Comparison of ENCODE assay signal across 1 cellular context in the genomic region with DNA sequence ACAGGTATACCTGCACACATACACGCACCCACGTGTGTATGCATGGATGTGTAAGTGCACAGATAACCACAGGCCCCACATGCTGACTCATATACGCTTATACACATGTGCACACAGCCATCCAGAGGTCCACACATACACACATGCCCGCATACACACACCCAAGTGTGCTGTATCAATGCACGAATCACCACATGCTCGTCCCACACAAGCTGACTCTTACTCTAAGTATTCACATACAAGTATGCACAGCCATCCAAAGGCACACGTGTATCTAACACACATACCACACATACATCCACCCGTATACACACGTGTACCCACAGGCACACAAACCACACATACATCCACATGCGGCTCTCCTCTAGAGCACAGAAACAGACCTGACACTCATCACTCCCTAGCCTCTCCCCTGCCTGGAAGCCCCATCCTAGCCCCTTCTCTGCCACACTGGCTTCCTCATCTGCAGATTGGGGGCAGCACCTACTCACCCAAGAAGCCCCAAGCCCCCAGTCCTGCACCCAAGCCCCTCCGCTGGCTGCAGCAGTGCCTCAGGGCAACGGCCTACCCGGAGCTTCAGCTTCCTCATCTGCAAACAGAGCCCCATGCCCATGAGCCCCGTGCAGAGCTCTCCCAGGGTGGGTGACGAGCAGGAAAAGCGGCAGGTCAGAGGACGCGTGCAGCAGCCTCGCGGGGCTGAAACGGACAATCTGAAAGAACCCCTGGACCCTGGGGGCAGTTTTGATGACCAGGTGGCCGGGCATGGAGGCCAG.
TF ChIP-seq lines count a peak whose summit lies in the region.

No MANE protein-coding gene starts in this region.

TF ChIP-seq in GM23338, 12 proteins besides CTCF, POLR2A, EP300 and RAD21:
- no peak for TF ChIP-seq JUNB (IDR thresholded peaks at IDR 0.05; ENCODE audit: unreplicated experiment)
- TF ChIP-seq ZNF114 (CRISPR knock-in tag; IDR thresholded peaks at IDR 0.05): no peak
- TF ChIP-seq NANOG (IDR thresholded peaks at IDR 0.05; ENCODE audit: borderline replicate concordance): no peak
- TF ChIP-seq STAT1 (IDR thresholded peaks at IDR 0.05; ENCODE audit: unreplicated experiment): no peak
- no peak for TF ChIP-seq CREB1 (CRISPR knock-in tag; IDR thresholded peaks at IDR 0.05; ENCODE audit: low read depth)
- TF ChIP-seq ZNF331 (CRISPR knock-in tag; IDR thresholded peaks at IDR 0.05; ENCODE audit: low read depth): no peak
- no peak for TF ChIP-seq EZH2phosphoT487 (IDR thresholded peaks at IDR 0.05; ENCODE audit: unreplicated experiment)
- TF ChIP-seq POLR2AphosphoS5 (IDR thresholded peaks at IDR 0.05; ENCODE audit: low read depth): no peak
- TF ChIP-seq, protein P1, sequence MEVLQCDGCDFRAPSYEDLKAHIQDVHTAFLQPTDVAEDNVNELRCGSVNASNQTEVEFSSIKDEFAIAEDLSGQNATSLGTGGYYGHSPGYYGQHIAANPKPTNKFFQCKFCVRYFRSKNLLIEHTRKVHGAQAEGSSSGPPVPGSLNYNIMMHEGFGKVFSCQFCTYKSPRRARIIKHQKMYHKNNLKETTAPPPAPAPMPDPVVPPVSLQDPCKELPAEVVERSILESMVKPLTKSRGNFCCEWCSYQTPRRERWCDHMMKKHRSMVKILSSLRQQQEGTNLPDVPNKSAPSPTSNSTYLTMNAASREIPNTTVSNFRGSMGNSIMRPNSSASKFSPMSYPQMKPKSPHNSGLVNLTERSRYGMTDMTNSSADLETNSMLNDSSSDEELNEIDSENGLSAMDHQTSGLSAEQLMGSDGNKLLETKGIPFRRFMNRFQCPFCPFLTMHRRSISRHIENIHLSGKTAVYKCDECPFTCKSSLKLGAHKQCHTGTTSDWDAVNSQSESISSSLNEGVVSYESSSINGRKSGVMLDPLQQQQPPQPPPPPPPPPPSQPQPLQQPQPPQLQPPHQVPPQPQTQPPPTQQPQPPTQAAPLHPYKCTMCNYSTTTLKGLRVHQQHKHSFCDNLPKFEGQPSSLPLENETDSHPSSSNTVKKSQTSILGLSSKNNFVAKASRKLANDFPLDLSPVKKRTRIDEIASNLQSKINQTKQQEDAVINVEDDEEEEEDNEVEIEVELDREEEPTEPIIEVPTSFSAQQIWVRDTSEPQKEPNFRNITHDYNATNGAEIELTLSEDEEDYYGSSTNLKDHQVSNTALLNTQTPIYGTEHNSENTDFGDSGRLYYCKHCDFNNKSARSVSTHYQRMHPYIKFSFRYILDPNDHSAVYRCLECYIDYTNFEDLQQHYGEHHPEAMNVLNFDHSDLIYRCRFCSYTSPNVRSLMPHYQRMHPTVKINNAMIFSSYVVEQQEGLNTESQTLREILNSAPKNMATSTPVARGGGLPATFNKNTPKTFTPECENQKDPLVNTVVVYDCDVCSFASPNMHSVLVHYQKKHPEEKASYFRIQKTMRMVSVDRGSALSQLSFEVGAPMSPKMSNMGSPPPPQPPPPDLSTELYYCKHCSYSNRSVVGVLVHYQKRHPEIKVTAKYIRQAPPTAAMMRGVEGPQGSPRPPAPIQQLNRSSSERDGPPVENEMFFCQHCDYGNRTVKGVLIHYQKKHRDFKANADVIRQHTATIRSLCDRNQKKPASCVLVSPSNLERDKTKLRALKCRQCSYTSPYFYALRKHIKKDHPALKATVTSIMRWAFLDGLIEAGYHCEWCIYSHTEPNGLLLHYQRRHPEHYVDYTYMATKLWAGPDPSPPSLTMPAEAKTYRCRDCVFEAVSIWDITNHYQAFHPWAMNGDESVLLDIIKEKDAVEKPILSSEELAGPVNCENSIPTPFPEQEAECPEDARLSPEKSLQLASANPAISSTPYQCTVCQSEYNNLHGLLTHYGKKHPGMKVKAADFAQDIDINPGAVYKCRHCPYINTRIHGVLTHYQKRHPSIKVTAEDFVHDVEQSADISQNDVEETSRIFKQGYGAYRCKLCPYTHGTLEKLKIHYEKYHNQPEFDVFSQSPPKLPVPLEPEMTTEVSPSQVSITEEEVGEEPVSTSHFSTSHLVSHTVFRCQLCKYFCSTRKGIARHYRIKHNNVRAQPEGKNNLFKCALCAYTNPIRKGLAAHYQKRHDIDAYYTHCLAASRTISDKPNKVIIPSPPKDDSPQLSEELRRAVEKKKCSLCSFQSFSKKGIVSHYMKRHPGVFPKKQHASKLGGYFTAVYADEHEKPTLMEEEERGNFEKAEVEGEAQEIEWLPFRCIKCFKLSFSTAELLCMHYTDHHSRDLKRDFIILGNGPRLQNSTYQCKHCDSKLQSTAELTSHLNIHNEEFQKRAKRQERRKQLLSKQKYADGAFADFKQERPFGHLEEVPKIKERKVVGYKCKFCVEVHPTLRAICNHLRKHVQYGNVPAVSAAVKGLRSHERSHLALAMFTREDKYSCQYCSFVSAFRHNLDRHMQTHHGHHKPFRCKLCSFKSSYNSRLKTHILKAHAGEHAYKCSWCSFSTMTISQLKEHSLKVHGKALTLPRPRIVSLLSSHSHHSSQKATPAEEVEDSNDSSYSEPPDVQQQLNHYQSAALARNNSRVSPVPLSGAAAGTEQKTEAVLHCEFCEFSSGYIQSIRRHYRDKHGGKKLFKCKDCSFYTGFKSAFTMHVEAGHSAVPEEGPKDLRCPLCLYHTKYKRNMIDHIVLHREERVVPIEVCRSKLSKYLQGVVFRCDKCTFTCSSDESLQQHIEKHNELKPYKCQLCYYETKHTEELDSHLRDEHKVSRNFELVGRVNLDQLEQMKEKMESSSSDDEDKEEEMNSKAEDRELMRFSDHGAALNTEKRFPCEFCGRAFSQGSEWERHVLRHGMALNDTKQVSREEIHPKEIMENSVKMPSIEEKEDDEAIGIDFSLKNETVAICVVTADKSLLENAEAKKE (CRISPR knock-in tag; IDR thresholded peaks at IDR 0.05): no peak
- no peak for TF ChIP-seq EZH2 (IDR thresholded peaks at IDR 0.05; ENCODE audit: low read depth, unreplicated experiment)
- no peak for TF ChIP-seq REST (IDR thresholded peaks at IDR 0.05; ENCODE audit: unreplicated experiment)
